In genomic region chr3:121748638-121749275, GRCh38 we compare ENCODE assay signal across 8 cellular contexts. TPM values are rescaled to one million over a fixed set of nuclear protein-coding genes. Genes with fewer than 3 reads are reported as not detected.
DNase-seq lines count a peak whose midpoint lies in the region; ATAC-seq, FAIRE-seq and TF ChIP-seq lines count a peak whose summit lies in the region.

No MANE protein-coding gene starts in this region.

- H3K9me3 Mint-ChIP-seq in CD4-positive, CD25-positive, alpha-beta regulatory T cell: no peaks in the 10 kb centered on the region

- H3K27ac Mint-ChIP-seq in CD4-positive, CD25-positive, alpha-beta regulatory T cell: no peak overlapping the region

- WGBS in body of pancreas, 2 donors: 1% methylated on average over 18 of the region's 18 CpGs
- WGBS in suprapubic skin: 2% methylated on average over 18 of the region's 18 CpGs

- peaks cover 9% of the 10 kb centered on the region for H3K27me3 ChIP-seq in CD4-positive, CD25-positive, alpha-beta regulatory T cell (ENCODE audit: control insufficient read depth, insufficient read depth, low read length)
- H3K27me3 ChIP-seq in body of pancreas (no peaks in the 10 kb centered on the region), suprapubic skin (peaks cover 3% of the 10 kb centered on the region)

- intact Hi-C loops in body of pancreas (cut with DNase I): no loop called here

- H3K4me3 Mint-ChIP-seq in CD4-positive, CD25-positive, alpha-beta regulatory T cell: no peak overlapping the region

- H3K4me3 ChIP-seq in CD4-positive, CD25-positive, alpha-beta regulatory T cell (ENCODE audit: low read depth, low read length): peak overlapping the region; percentile 91
- H3K4me3 ChIP-seq in body of pancreas (peak overlapping the region; percentile 32 to 37), suprapubic skin (peak overlapping the region; percentile 76)

- peak overlapping the region; percentile 95 for H3K27ac ChIP-seq in CD4-positive, CD25-positive, alpha-beta regulatory T cell (ENCODE audit: insufficient read depth, low read length, poor library complexity, severe bottlenecking)
- H3K27ac ChIP-seq in body of pancreas: peak overlapping the region; percentile 86 to 99 (median 97)
- H3K27ac ChIP-seq in suprapubic skin: peak overlapping the region; percentile 91

- DNase-seq in CD4-positive, CD25-positive, alpha-beta regulatory T cell: peak in 2 of 3 donors; percentile 15 to 35
- DNase-seq in Kasumi-1 (lab: John Stamatoyannopoulos, UW) (peak; percentile 48 to 56), body of pancreas (peak; percentile 81 to 88 (median 84)), kidney glomerular epithelial cell (lab: John Stamatoyannopoulos, UW) (peak; percentile 56), suprapubic skin (ENCODE audit: low spot score in 2 of 2) (no peak), HTR-8/SVneo (ENCODE audit: insufficient read length, low spot score) (no peak)
- DNase-seq in activated CD8-positive, alpha-beta memory T cell treated with anti-CD3 and anti-CD28 coated beads, Interleukin-2, amount 50 U/mL, for 4 hours: no peak

- H3K27me3 Mint-ChIP-seq in CD4-positive, CD25-positive, alpha-beta regulatory T cell: peaks cover 19% of the 10 kb centered on the region

- TF ChIP-seq POLR2A in body of pancreas (IDR thresholded peaks at IDR 0.05) (no peak), suprapubic skin (IDR thresholded peaks at IDR 0.05) (no peak)

- H3K36me3 Mint-ChIP-seq in CD4-positive, CD25-positive, alpha-beta regulatory T cell: peaks cover 3% of the 10 kb centered on the region

- TF ChIP-seq EP300 in suprapubic skin (IDR thresholded peaks at IDR 0.05): no peak

- peaks cover 21% of the 10 kb centered on the region for H3K4me1 ChIP-seq in CD4-positive, CD25-positive, alpha-beta regulatory T cell (ENCODE audit: control insufficient read depth, insufficient read depth, low read length, poor library complexity, severe bottlenecking)
- peaks cover 27% of the 10 kb centered on the region for H3K4me1 ChIP-seq in body of pancreas
- peaks cover 34% of the 10 kb centered on the region for H3K4me1 ChIP-seq in suprapubic skin

- FAIRE-seq in HTR-8/SVneo (lab: Jason Lieb, UNC): no peak

- no peaks in the 10 kb centered on the region for H3K9me3 ChIP-seq in CD4-positive, CD25-positive, alpha-beta regulatory T cell (ENCODE audit: control insufficient read depth in 2 of 2, low read length in 2 of 2)
- no peaks in the 10 kb centered on the region for H3K9me3 ChIP-seq in body of pancreas
- no peaks in the 10 kb centered on the region for H3K9me3 ChIP-seq in suprapubic skin

- H3K36me3 ChIP-seq in CD4-positive, CD25-positive, alpha-beta regulatory T cell (ENCODE audit: control insufficient read depth, insufficient read depth, low read length): no peaks in the 10 kb centered on the region
- H3K36me3 ChIP-seq in body of pancreas (replicated peaks in 1 of 2; ENCODE audit: insufficient read depth in 1 of 2, low read depth in 2 of 2) (no peaks in the 10 kb centered on the region), suprapubic skin (no peaks in the 10 kb centered on the region)

- ATAC-seq in CD4-positive, CD25-positive, alpha-beta regulatory T cell (ENCODE audit: low read depth in 2 of 2): no peak
- ATAC-seq in GM21367 (IDR thresholded peaks at IDR 0.05; ENCODE audit: unreplicated experiment) (peak; percentile 18), body of pancreas (peak; percentile 72)

- no peak for TF ChIP-seq CTCF in body of pancreas (IDR thresholded peaks at IDR 0.05)
- TF ChIP-seq CTCF in suprapubic skin (IDR thresholded peaks at IDR 0.05): no peak

- peaks cover 4 to 10% (median 6%) of the 10 kb centered on the region in 4 donors for H3K4me1 Mint-ChIP-seq in CD4-positive, CD25-positive, alpha-beta regulatory T cell

RNA-seq across cellular contexts. Expression of gene GOLGB1, which starts 0.8 kb away (rescaled TPM):
- 51.7 TPM for total RNA-seq in CD4-positive, CD25-positive, alpha-beta regulatory T cell
- polyA plus RNA-seq in CD4-positive, CD25-positive, alpha-beta regulatory T cell: 1 to 10 TPM; 3.2 to 6.8 (median 3.9) TPM
- 10 to 100 TPM; 46.4 to 59.0 TPM for total RNA-seq in body of pancreas
- total RNA-seq in suprapubic skin: 10 to 100 TPM; 39.3 to 98.4 (median 53.5) TPM

Comparison
In these comparisons a context has a peak if more than half of its experiments do, and no peak if none do; other contexts are left out.
1. ATAC-seq: peak in GM21367 (single experiment) and body of pancreas (single experiment); none in CD4-positive, CD25-positive, alpha-beta regulatory T cell (0 of 2).
2. DNase-seq: peak in CD4-positive, CD25-positive, alpha-beta regulatory T cell (2 of 3), Kasumi-1 (2 of 2), body of pancreas (4 of 4) and kidney glomerular epithelial cell (single experiment); none in suprapubic skin (0 of 2), HTR-8/SVneo (single experiment) and activated CD8-positive, alpha-beta memory T cell treated with anti-CD3 and anti-CD28 coated beads, Interleukin-2, amount 50 U/mL, for 4 hours (single experiment).
3. H3K4me3 ChIP-seq: peak in every context shown above with its lines; median percentile 91 in CD4-positive, CD25-positive, alpha-beta regulatory T cell; 76 in suprapubic skin; 34 in body of pancreas.
4. Peak in every context shown above with its lines, with median percentiles within 50 percentile points of each other: H3K27ac ChIP-seq.